In the genomic region with DNA sequence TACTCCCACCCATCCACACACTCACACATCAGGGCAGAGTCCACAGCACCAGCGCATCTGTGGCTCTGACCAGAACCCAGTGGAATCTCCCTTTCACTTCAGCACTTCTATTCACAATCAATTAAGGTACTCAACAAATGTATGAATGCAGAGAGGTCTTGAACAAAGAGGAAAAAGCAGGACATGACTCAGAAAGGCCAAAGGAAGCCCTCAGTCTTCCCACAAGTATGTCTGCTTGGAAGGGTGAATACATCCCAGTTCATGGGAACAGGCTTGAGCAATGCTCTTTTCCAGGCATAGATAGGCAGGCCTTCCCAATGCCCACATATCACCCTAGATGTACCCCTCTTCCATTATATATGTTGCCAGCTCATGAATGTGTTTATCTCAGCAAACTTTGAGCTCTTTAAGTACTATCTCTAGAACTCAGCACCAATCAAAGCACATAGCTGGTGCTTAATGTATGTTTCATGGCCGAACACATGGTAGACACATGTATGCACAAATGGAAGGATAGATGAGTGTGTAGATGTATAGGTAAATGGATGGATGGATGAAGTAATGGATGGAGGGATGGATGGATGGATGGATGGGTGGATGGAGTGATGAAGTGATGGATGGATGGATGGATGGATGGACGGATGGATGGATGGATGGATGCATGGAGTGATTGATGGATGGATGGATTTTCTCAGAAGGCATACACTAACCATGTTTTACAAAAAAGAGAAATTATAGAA, we compare ENCODE assay signal across 25 cellular contexts.
"Had no signal": no experiment of that assay in that cellular context is flagged by ENCODE, and none has a peak within 500 bp of the region (broad histone marks: within the 10 kb centered on the region; RNA-seq: fewer than 3 reads in every experiment).

No MANE protein-coding gene starts in this region.

- H3K9me3 ChIP-seq: MG63, SK-N-SH had no signal

- H3K9ac ChIP-seq: SK-N-SH had no signal

- H3K27me3 ChIP-seq: MG63 had no signal

- H3K4me3 ChIP-seq: MG63 had no signal

- H3K36me3 ChIP-seq: MG63 had no signal

- DNase-seq: IMR-90; Karpas-422; KG1; MG63; NCI-H1092; NCI-H1105 treated with DMSO at 0.1 percent for 48 hours; NCI-H1417 treated with DMSO at 0.1 percent for 48 hours; NCI-H146; NCI-H1694 treated with DMSO at 0.1 percent for 48 hours; NCI-H1930; NCI-H2081; NCI-H2107; NCI-H226; NCI-H446; NCI-H510A; NCI-H524 treated with DMSO at 0.1 percent for 48 hours; NCI-H69; NCI-H774; NK-92 treated with Interleukin-12 subunit alpha and Interleukin-12 subunit beta, amount 100 ng/mL, for 24 hours; PC-3; SHP77; SK-N-SH; SW 1271 had no signal

- H3K27ac ChIP-seq: HL-60, RWPE1 had no signal

- H3K4me2 ChIP-seq: SK-N-SH had no signal
